In genomic region chrX:130746077-130746476, GRCh38 we compare ENCODE assay signal across 16 cellular contexts.
DNase-seq lines count a peak whose midpoint lies in the region; ATAC-seq and TF ChIP-seq lines count a peak whose summit lies in the region.
"Had no signal": no experiment of that assay in that cellular context is flagged by ENCODE, and none has a peak within 500 bp of the region (broad histone marks: within the 10 kb centered on the region; RNA-seq: fewer than 3 reads in every experiment).

No MANE protein-coding gene starts in this region.

- H3K27ac ChIP-seq in ascending aorta (peak overlapping the region; percentile 58 to 61), right lobe of liver (no peak overlapping the region), gastrocnemius medialis (no peak overlapping the region)
- H3K27ac ChIP-seq: BLaER1, C4-2B had no signal

- TF ChIP-seq POLR2A in right lobe of liver (IDR thresholded peaks at IDR 0.05) (no peak), gastrocnemius medialis (IDR thresholded peaks at IDR 0.05) (no peak)

- WGBS in right lobe of liver (ENCODE audit: insufficient coverage, low coverage, low lambda C conversion rate, missing lambda C conversion rate): 38% methylated on average over 3 of the region's 3 CpGs

- TF ChIP-seq CTCF in ascending aorta (IDR thresholded peaks at IDR 0.05) (no peak), right lobe of liver (IDR thresholded peaks at IDR 0.05) (peak in 1 of 4 donors; percentile 35), gastrocnemius medialis (IDR thresholded peaks at IDR 0.05 in 4 of 5, conservative IDR thresholded peaks at IDR 0.05 in 1 of 5) (no peak)

- in situ Hi-C loops in gastrocnemius medialis (cut with MboI; ENCODE audit: low sequenced_read_pairs in 4 of 4): no loop called here

- DNase-seq in DMS79 (lab: John Stamatoyannopoulos, UW) (peak; percentile 9), DMS79 treated with DMSO at 0.1 percent for 48 hours (lab: John Stamatoyannopoulos, UW) (peak; percentile 25), ascending aorta (ENCODE audit: low spot score in 2 of 2) (no peak), right lobe of liver (no peak), A172 (ENCODE audit: low spot score) (no peak), Right ventricle myocardium superior (no peak), gastrocnemius medialis (no peak)
- DNase-seq: CD4-positive, CD25-positive, alpha-beta regulatory T cell; CD8-positive, alpha-beta memory T cell; DMS 273 treated with DMSO at 0.1 percent for 48 hours; DND-41; H9 had no signal

- H3K4me3 ChIP-seq in ascending aorta: no peak overlapping the region
- no peak overlapping the region for H3K4me3 ChIP-seq in right lobe of liver
- H3K4me3 ChIP-seq in gastrocnemius medialis: no peak overlapping the region
- H3K4me3 ChIP-seq: BLaER1, GM23338 had no signal

- H3K27me3 ChIP-seq in ascending aorta (no peaks in the 10 kb centered on the region), right lobe of liver (no peaks in the 10 kb centered on the region), gastrocnemius medialis (no peaks in the 10 kb centered on the region)

- intact Hi-C loops in ascending aorta (cut with DNase I): no loop called here
- intact Hi-C loops in right lobe of liver (cut with DNase I): no loop called here
- intact Hi-C loops in Right ventricle myocardium superior (cut with DNase I): no loop called here
- intact Hi-C loops in gastrocnemius medialis (cut with DNase I; ENCODE audit: low total_unique reads): loop anchor here (10.0 kb wide), 1 partner anchor 61 kb away; no protein-coding TSS in a partner anchor

- peak; percentile 43 to 83 (median 80) for ATAC-seq in right lobe of liver
- ATAC-seq in Right ventricle myocardium superior (ENCODE audit: poor library complexity): no peak
- ATAC-seq in gastrocnemius medialis: no peak
- ATAC-seq: GM23338, HCT116 had no signal

- H3K36me3 ChIP-seq in ascending aorta (no peaks in the 10 kb centered on the region), right lobe of liver (no peaks in the 10 kb centered on the region), gastrocnemius medialis (no peaks in the 10 kb centered on the region)
- H3K36me3 ChIP-seq: BLaER1 had no signal

- no peaks in the 10 kb centered on the region for H3K9me3 ChIP-seq in ascending aorta
- no peaks in the 10 kb centered on the region for H3K9me3 ChIP-seq in right lobe of liver
- no peaks in the 10 kb centered on the region for H3K9me3 ChIP-seq in gastrocnemius medialis
- H3K9me3 ChIP-seq: BLaER1 had no signal

- H3K4me1 ChIP-seq in ascending aorta (no peaks in the 10 kb centered on the region), right lobe of liver (no peaks in the 10 kb centered on the region), gastrocnemius medialis (no peaks in the 10 kb centered on the region)
- H3K4me1 ChIP-seq: BLaER1 had no signal

Comparison
In these comparisons a context has a peak if more than half of its experiments do, and no peak if none do; other contexts are left out.
1. DNase-seq: peak in DMS79 (single experiment) and DMS79 treated with DMSO at 0.1 percent for 48 hours (single experiment); none in ascending aorta (0 of 2), right lobe of liver (0 of 3), A172 (single experiment), Right ventricle myocardium superior (single experiment) and gastrocnemius medialis (0 of 2).
2. H3K27ac ChIP-seq: peak in ascending aorta (2 of 2); none in right lobe of liver (0 of 3) and gastrocnemius medialis (0 of 4).
3. ATAC-seq: peak in right lobe of liver (4 of 4); none in Right ventricle myocardium superior (single experiment) and gastrocnemius medialis (0 of 2).